8 cellular contexts compared by ENCODE assay signal in the genomic region with DNA sequence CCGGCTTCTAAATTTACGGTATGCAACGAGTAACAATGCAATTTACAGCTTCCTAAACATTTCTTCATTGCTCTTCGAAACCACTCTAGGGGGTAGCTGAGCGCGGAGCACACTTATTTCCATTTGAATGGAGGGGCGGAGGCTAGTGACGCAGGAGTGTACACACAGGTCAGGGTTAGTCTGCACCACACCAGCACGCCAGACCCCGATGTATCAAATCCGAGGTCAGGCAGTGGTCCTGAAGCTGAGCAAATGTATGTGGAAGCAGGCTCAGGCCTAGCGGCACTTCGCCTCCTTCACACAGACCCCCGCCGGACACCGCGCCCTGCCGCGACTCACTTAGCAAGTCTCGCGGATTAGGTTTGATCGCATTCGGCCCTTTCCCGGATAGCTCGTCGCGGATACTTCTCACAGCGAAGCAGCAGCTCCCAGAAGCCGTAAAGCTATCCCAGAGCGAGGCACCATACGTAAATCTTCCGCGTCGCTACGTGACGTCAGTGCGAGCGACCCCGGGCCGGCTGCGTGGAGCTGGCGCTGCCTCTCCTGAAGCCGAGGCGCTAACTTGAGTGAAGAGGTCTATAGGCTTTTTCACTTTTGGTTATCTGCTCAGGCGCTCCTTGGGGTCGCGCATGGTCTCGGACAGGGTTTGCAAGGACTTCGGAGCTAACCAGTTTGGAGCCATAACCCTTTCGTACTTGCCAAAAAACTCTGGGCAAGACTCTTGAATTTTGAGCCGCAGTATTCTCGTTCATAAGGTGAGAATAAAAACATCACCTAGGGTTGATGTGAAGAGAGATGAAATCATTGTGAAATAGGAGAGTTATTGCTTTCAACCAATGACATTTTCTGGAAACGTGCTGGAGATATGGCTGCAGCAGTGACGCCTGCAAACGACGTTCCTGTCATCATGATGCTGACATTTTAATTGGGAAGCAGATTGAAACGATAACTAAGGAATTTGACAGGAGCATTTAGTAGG.
DNase-seq lines count a peak whose midpoint lies in the region; ATAC-seq lines count a peak whose summit lies in the region.

A gene with protein sequence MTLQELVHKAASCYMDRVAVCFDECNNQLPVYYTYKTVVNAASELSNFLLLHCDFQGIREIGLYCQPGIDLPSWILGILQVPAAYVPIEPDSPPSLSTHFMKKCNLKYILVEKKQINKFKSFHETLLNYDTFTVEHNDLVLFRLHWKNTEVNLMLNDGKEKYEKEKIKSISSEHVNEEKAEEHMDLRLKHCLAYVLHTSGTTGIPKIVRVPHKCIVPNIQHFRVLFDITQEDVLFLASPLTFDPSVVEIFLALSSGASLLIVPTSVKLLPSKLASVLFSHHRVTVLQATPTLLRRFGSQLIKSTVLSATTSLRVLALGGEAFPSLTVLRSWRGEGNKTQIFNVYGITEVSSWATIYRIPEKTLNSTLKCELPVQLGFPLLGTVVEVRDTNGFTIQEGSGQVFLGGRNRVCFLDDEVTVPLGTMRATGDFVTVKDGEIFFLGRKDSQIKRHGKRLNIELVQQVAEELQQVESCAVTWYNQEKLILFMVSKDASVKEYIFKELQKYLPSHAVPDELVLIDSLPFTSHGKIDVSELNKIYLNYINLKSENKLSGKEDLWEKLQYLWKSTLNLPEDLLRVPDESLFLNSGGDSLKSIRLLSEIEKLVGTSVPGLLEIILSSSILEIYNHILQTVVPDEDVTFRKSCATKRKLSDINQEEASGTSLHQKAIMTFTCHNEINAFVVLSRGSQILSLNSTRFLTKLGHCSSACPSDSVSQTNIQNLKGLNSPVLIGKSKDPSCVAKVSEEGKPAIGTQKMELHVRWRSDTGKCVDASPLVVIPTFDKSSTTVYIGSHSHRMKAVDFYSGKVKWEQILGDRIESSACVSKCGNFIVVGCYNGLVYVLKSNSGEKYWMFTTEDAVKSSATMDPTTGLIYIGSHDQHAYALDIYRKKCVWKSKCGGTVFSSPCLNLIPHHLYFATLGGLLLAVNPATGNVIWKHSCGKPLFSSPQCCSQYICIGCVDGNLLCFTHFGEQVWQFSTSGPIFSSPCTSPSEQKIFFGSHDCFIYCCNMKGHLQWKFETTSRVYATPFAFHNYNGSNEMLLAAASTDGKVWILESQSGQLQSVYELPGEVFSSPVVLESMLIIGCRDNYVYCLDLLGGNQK (minus strand): TSS at position 469 of the 979 bp plus-strand sequence. CDS start 3,192 bp downstream, outside the sequence.

- DNase-seq in Ammon's horn (ENCODE audit: low spot score): peak; percentile 95
- DNase-seq in GM19238 (ENCODE audit: insufficient read length, low spot score): peak; percentile 77
- peak; percentile 91 for DNase-seq in NCI-H524 (lab: John Stamatoyannopoulos, UW)
- peak; percentile 87 to 97 for DNase-seq in activated CD4-positive, alpha-beta T cell treated with anti-CD3 and anti-CD28 coated beads for 4 hours
- peak; percentile 94 for DNase-seq in kidney tubule cell (ENCODE audit: low spot score)
- DNase-seq in stimulated activated CD4-positive, alpha-beta T cell treated with anti-CD3 and anti-CD28 coated beads, Interleukin-1b, Interleukin-23, amount 100 ng/mL, for 24 hours (ENCODE audit: low read depth in 4 of 4, low spot score in 1 of 4): peak; percentile 91 to 96 (median 93)

- H3K27ac ChIP-seq in cingulate gyrus (ENCODE audit: low read depth, low read length): peak within 1 kb of the TSS; percentile 97

- peak; percentile 94 for ATAC-seq in HG03442 (IDR thresholded peaks at IDR 0.05; ENCODE audit: unreplicated experiment)

Comparison
In these comparisons a context has a peak if more than half of its experiments do, and no peak if none do; other contexts are left out.
1. Peak in every context shown above with its lines: DNase-seq, ATAC-seq and H3K27ac ChIP-seq.